In genomic region chr7:70707823-70708243, GRCh38 we compare ENCODE assay signal across 1 cellular context.
TF ChIP-seq lines count a peak whose summit lies in the region.

No MANE protein-coding gene starts in this region.

TF ChIP-seq in HEK293, 187 proteins besides CTCF, POLR2A, EP300 and RAD21 (continued from another document and continues in another):
- TF ChIP-seq ZNF585B (tag by site-specific recombination; IDR thresholded peaks at IDR 0.05) (no peak), ZSCAN4 (tag by site-specific recombination; IDR thresholded peaks at IDR 0.05) (0 out of 2 replicates have a peak, but pooled peaks have one; percentile 15), OSR2 (tag by site-specific recombination; IDR thresholded peaks at IDR 0.05) (peak; percentile 92), ZNF600 (tag by site-specific recombination; IDR thresholded peaks at IDR 0.05) (peak; percentile 61; the same call in 1 of the 2 replicates), ZNF239 (tag by site-specific recombination; IDR thresholded peaks at IDR 0.05) (no peak), ZNF394 (tag by site-specific recombination; IDR thresholded peaks at IDR 0.05; ENCODE audit: borderline replicate concordance) (0 out of 2 replicates have a peak, but pooled peaks have one; percentile 44), ZNF677 (tag by site-specific recombination; IDR thresholded peaks at IDR 0.05) (no peak), GLIS1 (tag by site-specific recombination; IDR thresholded peaks at IDR 0.05) (peak; percentile 80), ZNF792 (tag by site-specific recombination; IDR thresholded peaks at IDR 0.05) (no peak), REST (tag by site-specific recombination; IDR thresholded peaks at IDR 0.05) (no peak), IKZF3 (tag by site-specific recombination; IDR thresholded peaks at IDR 0.05) (peak; percentile 43; the same call in 1 of the 2 replicates), ZNF155 (tag by site-specific recombination; IDR thresholded peaks at IDR 0.05) (no peak), ZNF610 (tag by site-specific recombination; IDR thresholded peaks at IDR 0.05; ENCODE audit: borderline replicate concordance) (0 out of 2 replicates have a peak, but pooled peaks have one; percentile 42), PRDM6 (tag by site-specific recombination; IDR thresholded peaks at IDR 0.05) (peak; percentile 98), ZNF639 (tag by site-specific recombination; IDR thresholded peaks at IDR 0.05) (0 out of 2 replicates have a peak, but pooled peaks have one; percentile 22), ZNF404 (tag by site-specific recombination; IDR thresholded peaks at IDR 0.05) (no peak), ZNF645 (tag by site-specific recombination; IDR thresholded peaks at IDR 0.05) (no peak), OVOL3 (tag by site-specific recombination; IDR thresholded peaks at IDR 0.05) (peak; percentile 89), SCRT1 (tag by site-specific recombination; IDR thresholded peaks at IDR 0.05; ENCODE audit: borderline replicate concordance) (no peak), WT1 (tag by site-specific recombination; IDR thresholded peaks at IDR 0.05) (peak; percentile 85), ZEB2 (tag by site-specific recombination; IDR thresholded peaks at IDR 0.05) (peak; percentile 84), ZFP69B (tag by site-specific recombination; IDR thresholded peaks at IDR 0.05) (peak; percentile 82), BCL6B (tag by site-specific recombination; IDR thresholded peaks at IDR 0.05) (no peak), TRIM28 (IDR thresholded peaks at IDR 0.05; ENCODE audit: borderline replicate concordance, low read length) (peak; percentile 36; the same call in 1 of the 2 replicates), ZNF654 (tag by site-specific recombination; IDR thresholded peaks at IDR 0.05; ENCODE audit: low read depth) (no peak), MYNN (tag by site-specific recombination; IDR thresholded peaks at IDR 0.05; ENCODE audit: borderline replicate concordance) (peak; percentile 86), ZNF660 (tag by site-specific recombination; IDR thresholded peaks at IDR 0.05) (peak; percentile 59; the same call in 1 of the 2 replicates), ZNF664 (tag by site-specific recombination; IDR thresholded peaks at IDR 0.05) (0 out of 2 replicates have a peak, but pooled peaks have one; percentile 7), ZNF350 (tag by site-specific recombination; IDR thresholded peaks at IDR 0.05) (no peak), KLF7 (tag by site-specific recombination; IDR thresholded peaks at IDR 0.05; ENCODE audit: borderline replicate concordance) (peak; percentile 29; the same call in 1 of the 2 replicates), FEZF1 (tag by site-specific recombination; IDR thresholded peaks at IDR 0.05) (peak; percentile 96), ZNF18 (tag by site-specific recombination; IDR thresholded peaks at IDR 0.05) (peak; percentile 65; the same call in 1 of the 2 replicates), ZNF48 (tag by site-specific recombination; IDR thresholded peaks at IDR 0.05) (no peak), ZNF24 (tag by site-specific recombination; IDR thresholded peaks at IDR 0.05) (peak; percentile 75), ZBTB21 (tag by site-specific recombination; IDR thresholded peaks at IDR 0.05) (0 out of 2 replicates have a peak, but pooled peaks have one; percentile 39), ZNF184 (tag by site-specific recombination; IDR thresholded peaks at IDR 0.05) (no peak), ZNF514 (tag by site-specific recombination; IDR thresholded peaks at IDR 0.05) (no peak), HIC1 (tag by site-specific recombination; IDR thresholded peaks at IDR 0.05) (0 out of 2 replicates have a peak, but pooled peaks have one; percentile 11), ZBTB10 (tag by site-specific recombination; IDR thresholded peaks at IDR 0.05) (no peak), ZNF341 (tag by site-specific recombination; IDR thresholded peaks at IDR 0.05; ENCODE audit: low read depth) (no peak), ZNF335 (tag by site-specific recombination; conservative IDR thresholded peaks at IDR 0.05) (peak; percentile 47; the same call in 1 of the 2 replicates), INSM2 (tag by site-specific recombination; IDR thresholded peaks at IDR 0.05) (0 out of 2 replicates have a peak, but pooled peaks have one; percentile 27)
